Comparison of ENCODE assay signal across 2 cellular contexts in the genomic region with DNA sequence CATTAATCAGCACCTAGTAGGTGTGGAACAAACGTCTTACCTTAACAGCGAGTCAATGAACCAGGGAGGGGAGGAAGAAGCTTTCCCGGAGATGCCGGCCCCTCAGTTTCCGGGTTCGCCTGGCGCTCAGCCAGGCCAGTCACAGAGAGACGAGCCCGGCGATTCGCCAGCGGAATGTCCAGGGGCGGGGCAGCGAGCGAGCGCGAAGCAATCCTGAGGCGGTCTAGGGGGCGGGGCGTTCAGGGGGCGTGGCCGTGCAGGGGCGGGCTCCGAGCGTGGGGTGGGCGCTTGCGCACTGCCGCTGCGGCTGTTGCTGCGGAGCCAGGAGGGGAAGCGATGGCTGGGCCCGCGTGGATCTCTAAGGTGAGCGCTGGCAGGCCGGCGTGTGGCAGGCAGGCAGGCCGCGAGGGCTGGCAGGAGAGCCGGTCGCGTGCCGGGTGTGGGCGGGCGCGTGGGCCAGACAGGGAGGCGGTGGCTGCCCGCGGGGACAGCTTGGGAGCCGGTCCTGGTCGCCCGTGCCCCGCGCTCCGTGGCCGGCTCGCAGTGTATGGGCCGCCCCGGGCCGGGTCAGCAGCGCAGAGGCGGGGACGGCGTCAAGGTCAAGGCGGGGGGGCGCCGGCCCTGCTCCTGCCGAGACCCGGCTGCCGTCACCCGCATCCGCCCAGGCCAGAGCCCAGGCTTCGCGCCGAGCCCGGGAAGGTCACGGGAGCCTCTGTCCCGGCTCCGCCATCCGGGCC.
TF ChIP-seq lines count a peak whose summit lies in the region.

A gene (plus strand): TSS at position 295 of the 737 bp plus-strand sequence. CDS start 42 bp downstream, at position 337.

TF ChIP-seq in IMR-90, 13 proteins besides CTCF, POLR2A, EP300 and RAD21:
- TF ChIP-seq MAFK (IDR thresholded peaks at IDR 0.05; ENCODE audit: low read depth, low read length): no peak
- TF ChIP-seq MXI1 (IDR thresholded peaks at IDR 0.05; ENCODE audit: borderline replicate concordance, low read depth, low read length): peak; percentile 85; the same call in 1 of the 2 replicates
- peak; percentile 87; the same call in 1 of the 2 replicates for TF ChIP-seq MAZ (IDR thresholded peaks at IDR 0.05; ENCODE audit: borderline replicate concordance, low read depth, low read length)
- TF ChIP-seq, protein P1, sequence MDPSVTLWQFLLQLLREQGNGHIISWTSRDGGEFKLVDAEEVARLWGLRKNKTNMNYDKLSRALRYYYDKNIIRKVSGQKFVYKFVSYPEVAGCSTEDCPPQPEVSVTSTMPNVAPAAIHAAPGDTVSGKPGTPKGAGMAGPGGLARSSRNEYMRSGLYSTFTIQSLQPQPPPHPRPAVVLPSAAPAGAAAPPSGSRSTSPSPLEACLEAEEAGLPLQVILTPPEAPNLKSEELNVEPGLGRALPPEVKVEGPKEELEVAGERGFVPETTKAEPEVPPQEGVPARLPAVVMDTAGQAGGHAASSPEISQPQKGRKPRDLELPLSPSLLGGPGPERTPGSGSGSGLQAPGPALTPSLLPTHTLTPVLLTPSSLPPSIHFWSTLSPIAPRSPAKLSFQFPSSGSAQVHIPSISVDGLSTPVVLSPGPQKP (IDR thresholded peaks at IDR 0.05; ENCODE audit: borderline replicate concordance, low read depth, low read length): no peak
- TF ChIP-seq, protein P2, sequence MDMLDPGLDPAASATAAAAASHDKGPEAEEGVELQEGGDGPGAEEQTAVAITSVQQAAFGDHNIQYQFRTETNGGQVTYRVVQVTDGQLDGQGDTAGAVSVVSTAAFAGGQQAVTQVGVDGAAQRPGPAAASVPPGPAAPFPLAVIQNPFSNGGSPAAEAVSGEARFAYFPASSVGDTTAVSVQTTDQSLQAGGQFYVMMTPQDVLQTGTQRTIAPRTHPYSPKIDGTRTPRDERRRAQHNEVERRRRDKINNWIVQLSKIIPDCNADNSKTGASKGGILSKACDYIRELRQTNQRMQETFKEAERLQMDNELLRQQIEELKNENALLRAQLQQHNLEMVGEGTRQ (IDR thresholded peaks at IDR 0.05; ENCODE audit: low read depth, low read length): no peak
- peak; percentile 59; the same call in 1 of the 2 replicates for TF ChIP-seq BHLHE40 (IDR thresholded peaks at IDR 0.05; ENCODE audit: low read depth, low read length)
TF ChIP-seq in IMR-90: peak in this region for 3.

TF ChIP-seq in endothelial cell of umbilical vein, 7 proteins besides CTCF, POLR2A, EP300 and RAD21:
- TF ChIP-seq POLR2AphosphoS5 (IDR thresholded peaks at IDR 0.05; ENCODE audit: insufficient read depth, low read depth, low read length) (peak; percentile 75), FOS (IDR thresholded peaks at IDR 0.05; ENCODE audit: borderline replicate concordance, insufficient read depth, low read length) (no peak)
TF ChIP-seq in endothelial cell of umbilical vein: peak in this region for 1.
